In the genomic region with DNA sequence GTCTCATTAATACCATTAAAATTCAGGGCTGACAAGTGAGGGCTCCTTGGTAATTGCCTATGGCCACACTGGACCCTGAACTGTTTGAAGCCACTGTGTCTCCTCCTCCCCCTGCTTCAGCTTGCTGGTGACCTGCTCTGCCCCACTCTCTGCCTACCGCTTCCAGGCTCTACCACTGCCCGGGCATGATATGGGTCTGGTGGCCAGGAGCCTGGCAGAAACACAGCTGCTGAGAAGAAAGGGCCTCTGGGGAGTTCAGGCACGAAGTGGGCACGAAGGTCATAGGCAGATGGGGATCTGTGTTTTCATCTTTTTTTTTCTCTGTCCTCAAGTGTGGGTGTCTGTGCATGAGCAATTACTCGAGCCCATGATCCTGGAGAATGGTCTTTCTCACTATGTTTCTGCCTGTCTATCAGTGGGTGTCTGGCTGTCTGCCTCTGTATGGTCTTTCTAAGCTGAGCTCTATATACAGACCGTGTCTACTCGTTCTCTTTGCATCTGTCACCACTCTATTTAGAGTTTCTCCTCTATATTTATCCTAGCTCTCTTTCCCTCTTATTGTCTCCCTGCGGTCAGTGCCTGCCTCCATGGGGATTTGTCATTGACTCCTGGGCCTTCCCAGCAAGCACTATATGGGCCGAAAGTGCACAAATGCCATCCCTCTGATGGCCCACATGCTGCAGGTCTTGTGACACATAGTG, we compare ENCODE assay signal across 20 cellular contexts. TPM values are rescaled to one million over a fixed set of nuclear protein-coding genes. Genes with fewer than 3 reads are reported as not detected.
DNase-seq lines count a peak whose midpoint lies in the region; ATAC-seq and TF ChIP-seq lines count a peak whose summit lies in the region.
"Had no signal": no experiment of that assay in that cellular context is flagged by ENCODE, and none has a peak within 500 bp of the region (broad histone marks: within the 10 kb centered on the region; RNA-seq: fewer than 3 reads in every experiment).

No MANE protein-coding gene starts in this region.

- peak; percentile 54 for DNase-seq in DMS 273 (lab: John Stamatoyannopoulos, UW; ENCODE audit: unreplicated experiment)
- peak; percentile 60 for DNase-seq in esophagus muscularis mucosa (ENCODE audit: extremely low spot score)
- DNase-seq in right atrium auricular region (ENCODE audit: low spot score), result peak; percentile 52
- peak; percentile 62 for DNase-seq in osteocyte (ENCODE audit: extremely low spot score, unreplicated experiment)
- DNase-seq in MG63, result no peak
- no peak for DNase-seq in effector memory CD4-positive, alpha-beta T cell
- no peak for DNase-seq in NCI-H446 (lab: John Stamatoyannopoulos, UW)
- DNase-seq: EL, GF-D8, Karpas-422, NCI-H1436, NCI-H1930, NCI-H2227 treated with DMSO at 0.1 percent for 48 hours, NCI-H510A treated with DMSO at 0.1 percent for 48 hours, NCI-H748 treated with DMSO at 0.1 percent for 48 hours, OCI-M1, SHP77 had no signal

- no peaks in the 10 kb centered on the region for H3K36me3 Mint-ChIP-seq in osteocyte (ENCODE audit: unreplicated experiment)

- intact Hi-C loops in esophagus muscularis mucosa (cut with DNase I), result loop anchor here (10.0 kb wide), 1 partner anchor 98 kb away; a partner anchor contains a TSS

- WGBS in esophagus muscularis mucosa, result 57% methylated on average over 9 of the region's 9 CpGs

- no peaks in the 10 kb centered on the region for H3K9me3 ChIP-seq in esophagus muscularis mucosa
- H3K9me3 ChIP-seq in right atrium auricular region, result no peaks in the 10 kb centered on the region
- no peaks in the 10 kb centered on the region for H3K9me3 ChIP-seq in MG63
- no peaks in the 10 kb centered on the region for H3K9me3 ChIP-seq in effector memory CD4-positive, alpha-beta T cell (ENCODE audit: control insufficient read depth, low read length)

- no peak for TF ChIP-seq EP300 in esophagus muscularis mucosa (IDR thresholded peaks at IDR 0.05)

- ATAC-seq in HG02870 (IDR thresholded peaks at IDR 0.05; ENCODE audit: unreplicated experiment), result no peak

- H3K27me3 ChIP-seq in esophagus muscularis mucosa (no peaks in the 10 kb centered on the region), right atrium auricular region (no peaks in the 10 kb centered on the region), MG63 (no peaks in the 10 kb centered on the region)
- no peaks in the 10 kb centered on the region for H3K27me3 ChIP-seq in effector memory CD4-positive, alpha-beta T cell (replicated peaks; ENCODE audit: control insufficient read depth, insufficient read depth, low read length, poor library complexity, severe bottlenecking)

- H3K27me3 Mint-ChIP-seq in osteocyte (ENCODE audit: unreplicated experiment), result peaks cover 8% of the 10 kb centered on the region

- no peaks in the 10 kb centered on the region for H3K9me3 Mint-ChIP-seq in osteocyte (ENCODE audit: unreplicated experiment)

- no peak overlapping the region for H3K4me3 ChIP-seq in esophagus muscularis mucosa
- no peak overlapping the region for H3K4me3 ChIP-seq in right atrium auricular region
- H3K4me3 ChIP-seq in MG63, result no peak overlapping the region
- H3K4me3 ChIP-seq in effector memory CD4-positive, alpha-beta T cell (ENCODE audit: insufficient read depth, low read depth, low read length, poor library complexity, severe bottlenecking), result no peak overlapping the region

- no peaks in the 10 kb centered on the region for H3K4me1 Mint-ChIP-seq in osteocyte (ENCODE audit: unreplicated experiment)

- TF ChIP-seq CTCF in esophagus muscularis mucosa (IDR thresholded peaks at IDR 0.05) (no peak), right atrium auricular region (IDR thresholded peaks at IDR 0.05) (no peak), osteocyte (IDR thresholded peaks at IDR 0.05) (no peak)

- H3K4me3 Mint-ChIP-seq in osteocyte (ENCODE audit: unreplicated experiment), result no peak overlapping the region

- H3K4me1 ChIP-seq in esophagus muscularis mucosa (no peaks in the 10 kb centered on the region), right atrium auricular region (no peaks in the 10 kb centered on the region)
- H3K4me1 ChIP-seq in effector memory CD4-positive, alpha-beta T cell (ENCODE audit: control insufficient read depth, insufficient read depth, low read length, poor library complexity, severe bottlenecking), result no peaks in the 10 kb centered on the region

- no peak overlapping the region for H3K27ac Mint-ChIP-seq in osteocyte (ENCODE audit: unreplicated experiment)

- TF ChIP-seq POLR2A in esophagus muscularis mucosa (IDR thresholded peaks at IDR 0.05; ENCODE audit: low read depth), result no peak

- H3K36me3 ChIP-seq in esophagus muscularis mucosa (no peaks in the 10 kb centered on the region), right atrium auricular region (no peaks in the 10 kb centered on the region), MG63 (no peaks in the 10 kb centered on the region)
- H3K36me3 ChIP-seq in effector memory CD4-positive, alpha-beta T cell (ENCODE audit: control insufficient read depth, insufficient read depth, low read length), result no peaks in the 10 kb centered on the region

- H3K27ac ChIP-seq in esophagus muscularis mucosa (replicated peaks in 1 of 4) (no peak overlapping the region), right atrium auricular region (no peak overlapping the region)
- H3K27ac ChIP-seq in effector memory CD4-positive, alpha-beta T cell (ENCODE audit: insufficient read depth, low read length, poor library complexity, severe bottlenecking), result no peak overlapping the region
- H3K27ac ChIP-seq: C4-2B had no signal

RNA-seq across cellular contexts. Expression of a gene that starts 42.1 kb away (rescaled TPM):
- total RNA-seq in esophagus muscularis mucosa, result 1 to 10 TPM in 3 of 4 donors, under 1 TPM in 1; under 0.01 to 6.1 (median 2.8) TPM
- total RNA-seq in right atrium auricular region, result 1 to 10 TPM; 1.9 to 3.2 TPM
- 0.75 and 1.1 TPM in 2 replicates for total RNA-seq in osteocyte
- total RNA-seq in MG63 (2014; rRNA removed; shearing (Covaris generic); ENCODE audit: low replicate concordance), result 0.10 TPM in 1 of 2 replicates, not detected in the other
- total RNA-seq: MCF 10A had no signal

Comparison
In these comparisons a context has a peak if more than half of its experiments do, and no peak if none do; other contexts are left out.
1. DNase-seq: peak in DMS 273 (single experiment), esophagus muscularis mucosa (single experiment), right atrium auricular region (single experiment) and osteocyte (single experiment); none in MG63 (single experiment), effector memory CD4-positive, alpha-beta T cell (0 of 3) and NCI-H446 (0 of 2).